Comparison of ENCODE assay signal across 18 cellular contexts in the genomic region with DNA sequence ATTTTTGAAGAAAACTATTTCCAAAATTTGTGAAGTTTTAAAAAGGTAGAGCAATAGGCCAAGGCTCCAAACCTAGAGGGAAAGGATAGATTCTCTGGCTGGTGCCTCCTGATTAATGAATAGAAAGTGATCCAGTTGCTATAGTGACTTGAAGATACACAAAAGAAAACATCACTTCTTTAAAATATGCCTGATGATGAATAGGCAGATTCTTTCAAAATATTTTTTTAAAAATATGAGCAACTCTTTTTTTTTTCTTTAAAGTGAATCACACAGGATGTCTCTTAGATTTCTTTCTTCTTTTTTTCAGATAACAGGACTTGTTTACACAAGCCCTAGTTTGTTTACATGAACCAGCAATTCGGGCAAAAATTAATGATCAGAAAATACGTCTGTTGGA.
DNase-seq lines count a peak whose midpoint lies in the region; ATAC-seq and TF ChIP-seq lines count a peak whose summit lies in the region.
"Had no signal": no experiment of that assay in that cellular context is flagged by ENCODE, and none has a peak within 500 bp of the region (broad histone marks: within the 10 kb centered on the region; RNA-seq: fewer than 3 reads in every experiment).

No MANE protein-coding gene starts in this region.

- no peak for ATAC-seq in GM18517 (IDR thresholded peaks at IDR 0.05; ENCODE audit: unreplicated experiment)
- ATAC-seq: upper lobe of right lung had no signal

- H3K4me1 ChIP-seq in rectal smooth muscle tissue (ENCODE audit: control insufficient read depth, insufficient read depth, low read length), result peaks cover 4% of the 10 kb centered on the region
- H3K4me1 ChIP-seq: left ventricle myocardium inferior, upper lobe of right lung had no signal

- no peaks in the 10 kb centered on the region for H3K27me3 ChIP-seq in rectal smooth muscle tissue (ENCODE audit: control insufficient read depth, insufficient read depth, low read length)
- H3K27me3 ChIP-seq: upper lobe of right lung had no signal

- H3K27ac ChIP-seq in rectal smooth muscle tissue (ENCODE audit: low read depth, low read length), result peak overlapping the region; percentile 56
- H3K27ac ChIP-seq: C4-2B, left ventricle myocardium inferior, upper lobe of right lung had no signal

- H3K9ac ChIP-seq in rectal smooth muscle tissue (ENCODE audit: low read length), result no peak overlapping the region

- H3K4me3 ChIP-seq in fibroblast of the aortic adventitia (ENCODE audit: low read depth, low read length), result no peak overlapping the region
- H3K4me3 ChIP-seq in rectal smooth muscle tissue (ENCODE audit: low read length), result no peak overlapping the region
- H3K4me3 ChIP-seq: left ventricle myocardium inferior, upper lobe of right lung had no signal

- no peak for TF ChIP-seq CTCF in fibroblast of the aortic adventitia (IDR thresholded peaks at IDR 0.05; ENCODE audit: insufficient read depth, low read length)

- no peaks in the 10 kb centered on the region for H3K36me3 ChIP-seq in rectal smooth muscle tissue (ENCODE audit: control insufficient read depth, insufficient read depth, low read length)
- H3K36me3 ChIP-seq: left ventricle myocardium inferior, upper lobe of right lung had no signal

- DNase-seq in HT1080 (ENCODE audit: low read depth) (peak; percentile 26), amniotic stem cell (lab: John Stamatoyannopoulos, UW) (peak; percentile 7), fibroblast of the aortic adventitia (ENCODE audit: low read depth) (peak; percentile 33), NCI-H2107 (lab: John Stamatoyannopoulos, UW) (no peak), NCI-H2196 treated with DMSO at 0.1 percent for 48 hours (lab: John Stamatoyannopoulos, UW; ENCODE audit: unreplicated experiment) (no peak), NCI-H2029 treated with DMSO at 0.1 percent for 48 hours (lab: John Stamatoyannopoulos, UW) (no peak)
- DNase-seq: activated effector memory CD4-positive, alpha-beta T cell treated with anti-CD3 and anti-CD28 coated beads, Interleukin-2, amount 50 U/mL, for 16 hours; aorta; dermis blood vessel endothelial cell; DMS79 treated with DMSO at 0.1 percent for 48 hours; Karpas-422; left ventricle myocardium inferior; SIG-M5; stimulated activated naive CD4-positive, alpha-beta T cell treated with Interleukin-2 at 50 U/mL for 16 hours; upper lobe of right lung had no signal

Comparison
In these comparisons a context has a peak if more than half of its experiments do, and no peak if none do; other contexts are left out.
1. DNase-seq: peak in HT1080 (single experiment), amniotic stem cell (single experiment) and fibroblast of the aortic adventitia (single experiment); none in NCI-H2107 (single experiment), NCI-H2196 treated with DMSO at 0.1 percent for 48 hours (single experiment) and NCI-H2029 treated with DMSO at 0.1 percent for 48 hours (single experiment).